In genomic region chrX:84907324-84907946, GRCh38 we compare ENCODE assay signal across 9 cellular contexts.
DNase-seq lines count a peak whose midpoint lies in the region; ATAC-seq and TF ChIP-seq lines count a peak whose summit lies in the region.
"Had no signal": no experiment of that assay in that cellular context is flagged by ENCODE, and none has a peak within 500 bp of the region (broad histone marks: within the 10 kb centered on the region; RNA-seq: fewer than 3 reads in every experiment).

No MANE protein-coding gene starts in this region.

- no peak overlapping the region for H3K27ac ChIP-seq in left ventricle myocardium inferior (replicated peaks)
- no peak overlapping the region for H3K27ac ChIP-seq in uterus

- TF ChIP-seq POLR2A in uterus (IDR thresholded peaks at IDR 0.05), result no peak

- DNase-seq in left ventricle myocardium inferior (no peak), cardiac septum (ENCODE audit: low spot score) (no peak), SK-MEL-5 (ENCODE audit: low read depth, low spot score) (peak; percentile 30), inferior parietal cortex (ENCODE audit: extremely low spot score) (peak; percentile 3), uterus (no peak)
- DNase-seq in activated naive CD4-positive, alpha-beta T cell (lab: John Stamatoyannopoulos, UW), result no peak
- DNase-seq in NK-92 treated with Interleukin-12 subunit alpha and Interleukin-12 subunit beta, amount 100 ng/mL, for 24 hours (lab: John Stamatoyannopoulos, UW), result no peak
- DNase-seq: DND-41 had no signal

- H3K4me3 ChIP-seq in left ventricle myocardium inferior, result no peak overlapping the region
- no peak overlapping the region for H3K4me3 ChIP-seq in uterus

- H3K9me3 ChIP-seq in left ventricle myocardium inferior (replicated peaks) (no peaks in the 10 kb centered on the region), uterus (no peaks in the 10 kb centered on the region)

- in situ Hi-C loops in SK-MEL-5 (cut with HindIII; ENCODE audit: low pct_unique_long_range_greater_than_20kb, low sequenced_read_pairs), result no loop called here

- no peaks in the 10 kb centered on the region for H3K36me3 ChIP-seq in left ventricle myocardium inferior
- H3K36me3 ChIP-seq in uterus, result no peaks in the 10 kb centered on the region

- TF ChIP-seq CTCF in left ventricle myocardium inferior (IDR thresholded peaks at IDR 0.05; ENCODE audit: borderline replicate concordance) (peak; percentile 29), uterus (IDR thresholded peaks at IDR 0.05) (peak; percentile 18 to 28 (median 22))

- H3K4me1 ChIP-seq in left ventricle myocardium inferior (no peaks in the 10 kb centered on the region), uterus (no peaks in the 10 kb centered on the region)

- intact Hi-C loops in left ventricle myocardium inferior (cut with micrococcal nuclease), result no loop called here
- intact Hi-C loops in cardiac septum (cut with DNase I), result no loop called here
- intact Hi-C loops in uterus (cut with DNase I; ENCODE audit: low total_unique reads), result no loop called here

- ATAC-seq in GM18909 (IDR thresholded peaks at IDR 0.05; ENCODE audit: poor library complexity, unreplicated experiment), result no peak

- H3K27me3 ChIP-seq in left ventricle myocardium inferior (ENCODE audit: low read depth) (no peaks in the 10 kb centered on the region), uterus (no peaks in the 10 kb centered on the region)

Comparison
In these comparisons a context has a peak if more than half of its experiments do, and no peak if none do; other contexts are left out.
1. DNase-seq: peak in SK-MEL-5 (single experiment) and inferior parietal cortex (single experiment); none in left ventricle myocardium inferior (single experiment), cardiac septum (single experiment), uterus (0 of 2), activated naive CD4-positive, alpha-beta T cell (0 of 4) and NK-92 treated with Interleukin-12 subunit alpha and Interleukin-12 subunit beta, amount 100 ng/mL, for 24 hours (single experiment).